ENCODE assay signal across 28 cellular contexts in genomic region chr22:46972256-46972655, GRCh38.
DNase-seq lines count a peak whose midpoint lies in the region; ATAC-seq and TF ChIP-seq lines count a peak whose summit lies in the region.
"Had no signal": no experiment of that assay in that cellular context is flagged by ENCODE, and none has a peak within 500 bp of the region (broad histone marks: within the 10 kb centered on the region; RNA-seq: fewer than 3 reads in every experiment).

No MANE protein-coding gene starts in this region.

- H3K36me3 Mint-ChIP-seq in osteocyte (ENCODE audit: unreplicated experiment) = peaks cover 16% of the 10 kb centered on the region
- no peaks in the 10 kb centered on the region for H3K36me3 Mint-ChIP-seq in T-helper 2 cell treated with Interferon-gamma antibody and Interleukin-4, amounts not matched to agents 5 μg/mL and 100 μg/mL, for 36 hours (ENCODE audit: low read depth)
- H3K36me3 Mint-ChIP-seq: activated naive CD4-positive, alpha-beta T cell treated with anti-CD3 and anti-CD28 coated beads, Interleukin-2, amount 50 U/mL, for 72 hours; WTC11 had no signal

- peaks cover 47% of the 10 kb centered on the region for H3K4me1 ChIP-seq in BLaER1
- H3K4me1 ChIP-seq: tibial artery had no signal

- intact Hi-C loops in sciatic nerve (cut with DNase I) = no loop called here

- peaks cover 1% of the 10 kb centered on the region for H3K4me1 Mint-ChIP-seq in osteocyte (ENCODE audit: unreplicated experiment)
- peaks cover 15% of the 10 kb centered on the region for H3K4me1 Mint-ChIP-seq in T-helper 2 cell treated with Interferon-gamma antibody and Interleukin-4, amounts not matched to agents 5 μg/mL and 100 μg/mL, for 36 hours (ENCODE audit: low read depth)

- DNase-seq in mesenteric fat pad (ENCODE audit: low spot score) (peak; percentile 81), sciatic nerve (ENCODE audit: low spot score) (peak; percentile 55), osteocyte (ENCODE audit: extremely low spot score, unreplicated experiment) (no peak), NCI-H1417 treated with DMSO at 0.1 percent for 48 hours (lab: John Stamatoyannopoulos, UW) (no peak)
- no peak for DNase-seq in T-helper 2 cell treated with Interferon-gamma antibody and Interleukin-4, amounts not matched to agents 5 μg/mL and 100 μg/mL, for 36 hours (ENCODE audit: low spot score)
- DNase-seq: ACHN; activated CD4-positive, alpha-beta T cell treated with anti-CD3 and anti-CD28 coated beads, Interleukin-2, amount 10 ng/mL, durations not matched to agents 24 days and 14 days; activated CD8-positive, alpha-beta memory T cell treated with anti-CD3 and anti-CD28 coated beads for 24 hours; activated effector memory CD4-positive, alpha-beta T cell treated with Interleukin-2 at 50 U/mL for 16 hours; activated T-cell treated with anti-CD3 and anti-CD28 coated beads, Interleukin-2, amount 50 U/mL, for 1 hour; GM23248; HFFc6; mesendoderm; NCI-H1048; NCI-H1694 treated with DMSO at 0.1 percent for 48 hours; NCI-H82; occipital lobe; Peyer's patch; SHP77 treated with DMSO at 0.1 percent for 48 hours; stimulated activated CD4-positive, alpha-beta T cell treated with anti-CD3 and anti-CD28 coated beads, Interleukin-2, amount 100 ng/mL, for 24 hours; stimulated activated naive CD8-positive, alpha-beta T cell treated with anti-CD3 and anti-CD28 coated beads, Interleukin-15, amount 100 ng/mL, for 72 hours; tibial artery had no signal

- peak overlapping the region; percentile 68; the same call in 1 of the 2 replicates for H3K4me2 ChIP-seq in BLaER1
- H3K4me2 ChIP-seq: hepatocyte had no signal

- H3K27ac ChIP-seq in BLaER1 = peak overlapping the region; percentile 53; the same call in 1 of the 2 replicates
- H3K27ac ChIP-seq in VCaP = peak overlapping the region; percentile 69
- H3K27ac ChIP-seq: GM23248, tibial artery had no signal

- peaks cover 49% of the 10 kb centered on the region for H3K36me3 ChIP-seq in BLaER1

- TF ChIP-seq CTCF in VCaP (conservative IDR thresholded peaks at IDR 0.05) (no peak), osteocyte (IDR thresholded peaks at IDR 0.05) (no peak)

- H4K20me1 ChIP-seq in BLaER1 = peaks cover 67% of the 10 kb centered on the region

- ATAC-seq in sciatic nerve (no peak), GM21360 (IDR thresholded peaks at IDR 0.05; ENCODE audit: unreplicated experiment) (no peak)
- ATAC-seq: activated naive CD4-positive, alpha-beta T cell treated with anti-CD3 and anti-CD28 coated beads, Interleukin-2, amount 50 U/mL, for 72 hours; stimulated activated naive CD8-positive, alpha-beta T cell treated with anti-CD3 and anti-CD28 coated beads, Interleukin-15, amount 100 ng/mL, for 72 hours; WTC11 had no signal

- H3K27me3 ChIP-seq in BLaER1 = no peaks in the 10 kb centered on the region
- H3K27me3 ChIP-seq: hepatocyte, Peyer's patch, tibial artery had no signal

- H3K9me3 Mint-ChIP-seq in osteocyte (ENCODE audit: unreplicated experiment) = no peaks in the 10 kb centered on the region
- no peaks in the 10 kb centered on the region for H3K9me3 Mint-ChIP-seq in T-helper 2 cell treated with Interferon-gamma antibody and Interleukin-4, amounts not matched to agents 5 μg/mL and 100 μg/mL, for 36 hours
- H3K9me3 Mint-ChIP-seq: activated CD4-positive, alpha-beta T cell treated with anti-CD3 and anti-CD28 coated beads, Interleukin-2, amount 10 ng/mL, durations not matched to agents 24 days and 14 days; activated naive CD4-positive, alpha-beta T cell treated with anti-CD3 and anti-CD28 coated beads, Interleukin-2, amount 50 U/mL, for 72 hours; HFFc6; stimulated activated naive CD8-positive, alpha-beta T cell treated with anti-CD3 and anti-CD28 coated beads, Interleukin-15, amount 100 ng/mL, for 72 hours; WTC11 had no signal

- H3K27ac Mint-ChIP-seq in osteocyte (ENCODE audit: unreplicated experiment) = no peak overlapping the region
- no peak overlapping the region for H3K27ac Mint-ChIP-seq in T-helper 2 cell treated with Interferon-gamma antibody and Interleukin-4, amounts not matched to agents 5 μg/mL and 100 μg/mL, for 36 hours
- H3K27ac Mint-ChIP-seq: activated CD4-positive, alpha-beta T cell treated with anti-CD3 and anti-CD28 coated beads, Interleukin-2, amount 10 ng/mL, durations not matched to agents 24 days and 14 days; activated naive CD4-positive, alpha-beta T cell treated with anti-CD3 and anti-CD28 coated beads, Interleukin-2, amount 50 U/mL, for 72 hours; HFFc6; WTC11 had no signal

- H3K9me3 ChIP-seq in BLaER1 = no peaks in the 10 kb centered on the region
- H3K9me3 ChIP-seq: Peyer's patch, tibial artery had no signal

- H3K9ac ChIP-seq in BLaER1 = no peak overlapping the region
- H3K9ac ChIP-seq: GM23248 had no signal

- H3K4me3 Mint-ChIP-seq in osteocyte (ENCODE audit: unreplicated experiment) = no peak overlapping the region
- H3K4me3 Mint-ChIP-seq in T-helper 2 cell treated with Interferon-gamma antibody and Interleukin-4, amounts not matched to agents 5 μg/mL and 100 μg/mL, for 36 hours = no peak overlapping the region
- H3K4me3 Mint-ChIP-seq: activated CD4-positive, alpha-beta T cell treated with anti-CD3 and anti-CD28 coated beads, Interleukin-2, amount 10 ng/mL, durations not matched to agents 24 days and 14 days; HFFc6; stimulated activated naive CD8-positive, alpha-beta T cell treated with anti-CD3 and anti-CD28 coated beads, Interleukin-15, amount 100 ng/mL, for 72 hours; WTC11 had no signal

- no peak overlapping the region for H3K4me3 ChIP-seq in BLaER1
- H3K4me3 ChIP-seq: GM23248, hepatocyte, Peyer's patch, tibial artery had no signal

- H3K27me3 Mint-ChIP-seq in osteocyte (ENCODE audit: unreplicated experiment) = no peaks in the 10 kb centered on the region
- H3K27me3 Mint-ChIP-seq in T-helper 2 cell treated with Interferon-gamma antibody and Interleukin-4, amounts not matched to agents 5 μg/mL and 100 μg/mL, for 36 hours (ENCODE audit: low read depth) = no peaks in the 10 kb centered on the region
- H3K27me3 Mint-ChIP-seq: activated CD4-positive, alpha-beta T cell treated with anti-CD3 and anti-CD28 coated beads, Interleukin-2, amount 10 ng/mL, durations not matched to agents 24 days and 14 days; stimulated activated naive CD8-positive, alpha-beta T cell treated with anti-CD3 and anti-CD28 coated beads, Interleukin-15, amount 100 ng/mL, for 72 hours had no signal

Comparison
In these comparisons a context has a peak if more than half of its experiments do, and no peak if none do; other contexts are left out.
1. DNase-seq: peak in mesenteric fat pad (single experiment) and sciatic nerve (single experiment); none in osteocyte (single experiment), T-helper 2 cell treated with Interferon-gamma antibody and Interleukin-4, amounts not matched to agents 5 μg/mL and 100 μg/mL, for 36 hours (single experiment) and NCI-H1417 treated with DMSO at 0.1 percent for 48 hours (single experiment).